Comparison of ENCODE assay signal across 10 cellular contexts in genomic region chr5:176638437-176638836, GRCh38. TPM values are rescaled to one million over a fixed set of nuclear protein-coding genes. Genes with fewer than 3 reads are reported as not detected.
"Had no signal": no experiment of that assay in that cellular context is flagged by ENCODE, and none has a peak within 500 bp of the region (broad histone marks: within the 10 kb centered on the region; RNA-seq: fewer than 3 reads in every experiment).

No MANE protein-coding gene starts in this region.

- H2AFZ ChIP-seq: GM23248 had no signal

- DNase-seq: GM23248, GOT3, H9, HCEC 1CT, HFFc6, IMR-90, KBM-7 had no signal

- H3K9ac ChIP-seq: GM23248, KMS-11 had no signal

- H3K9me3 Mint-ChIP-seq: HFFc6 had no signal

- H3K4me3 Mint-ChIP-seq: HFFc6 had no signal

- H3K4me2 ChIP-seq: KMS-11 had no signal

- H3K27ac ChIP-seq: GM23248, KMS-11 had no signal

- H3K4me3 ChIP-seq: GM23248 had no signal

- H3K27ac Mint-ChIP-seq: H9, HFFc6 had no signal

- FAIRE-seq: H54 had no signal

RNA-seq across cellular contexts. Expression of gene EIF4E1B, which starts 8.0 kb away (rescaled TPM):
- total RNA-seq: GM23248, HFFc6, HT-29, IMR-90 had no signal
- polyA plus RNA-seq: GM23248, IMR-90 had no signal

RNA-seq across cellular contexts. Expression of gene SNCB, which starts 8.1 kb away (rescaled TPM):
- total RNA-seq: GM23248, HFFc6, HT-29, IMR-90 had no signal
- polyA plus RNA-seq: GM23248 had no signal
